In genomic region chr10:100518761-100519241, GRCh38 we compare ENCODE assay signal across 8 cellular contexts. TPM values are rescaled to one million over a fixed set of nuclear protein-coding genes. Genes with fewer than 3 reads are reported as not detected.
DNase-seq lines count a peak whose midpoint lies in the region; ATAC-seq and TF ChIP-seq lines count a peak whose summit lies in the region.

No MANE protein-coding gene starts in this region.

- no peak overlapping the region for H2AK5ac ChIP-seq in trophoblast cell (ENCODE audit: low read length)

- H2AFZ ChIP-seq in SK-N-SH (ENCODE audit: low read depth) (no peak overlapping the region), trophoblast cell (ENCODE audit: insufficient read depth, low read length, poor library complexity) (no peak overlapping the region)

- H3K9me2 ChIP-seq in SK-N-SH: no peaks in the 10 kb centered on the region

- no peak overlapping the region for H3K14ac ChIP-seq in trophoblast cell (ENCODE audit: low read length)

- H3K4me3 ChIP-seq in SK-N-SH (ENCODE audit: low read depth in 2 of 2, low read length in 1 of 2): peak overlapping the region in 1 of 2 experiments; percentile 30; a peak in 2 of 4 replicates
- peak overlapping the region; percentile 49 to 70 (median 58) for H3K4me3 ChIP-seq in heart right ventricle
- H3K4me3 ChIP-seq in trophoblast cell (ENCODE audit: low read depth, low read length): no peak overlapping the region

- H4K91ac ChIP-seq in trophoblast cell (ENCODE audit: low read depth, low read length): no peak overlapping the region

- in situ Hi-C loops in KBM-7 (cut with MboI; ENCODE audit: low pct_unique_long_range_greater_than_20kb, low sequenced_read_pairs): loop anchor here (25.0 kb wide), 1 partner anchor 182 kb away; the partner anchor contains the start of genes PKD2L1 and SCD

- H3K4ac ChIP-seq in trophoblast cell (ENCODE audit: low read depth, low read length): no peak overlapping the region

- H3K4me2 ChIP-seq in SK-N-SH: peak overlapping the region; percentile 2; the same call in 1 of the 2 replicates
- peak overlapping the region; percentile 73 for H3K4me2 ChIP-seq in trophoblast cell (ENCODE audit: low read length)

- H3K36me3 ChIP-seq in SK-N-SH (replicated peaks in 1 of 2; ENCODE audit: control insufficient read depth in 1 of 2, insufficient read depth in 2 of 2, low read length in 1 of 2) (peaks cover 0 to 5% of the 10 kb centered on the region in 2 experiments), heart right ventricle (peaks cover 0 to 42% (median 4%) of the 10 kb centered on the region in 9 donors), trophoblast cell (ENCODE audit: control insufficient read depth in 1 of 2, insufficient read depth in 2 of 2, low read length in 2 of 2) (peaks cover 4 to 5% of the 10 kb centered on the region in 2 experiments)

- H3K23ac ChIP-seq in trophoblast cell (ENCODE audit: low read length): no peak overlapping the region

- H3K27ac ChIP-seq in SK-N-SH (ENCODE audit: low read depth in 2 of 2, low read length in 1 of 2) (no peak overlapping the region), heart right ventricle (peak overlapping the region in 9 of 10 donors; percentile 26 to 70 (median 56)), trophoblast cell (ENCODE audit: low read depth, low read length) (no peak overlapping the region)

- H4K8ac ChIP-seq in trophoblast cell (ENCODE audit: low read depth, low read length): no peak overlapping the region

- peak; percentile 73 for DNase-seq in DMS114 treated with DMSO at 0.1 percent for 48 hours (lab: John Stamatoyannopoulos, UW; ENCODE audit: unreplicated experiment)
- DNase-seq in KBM-7: peak; percentile 76
- peak; percentile 71 for DNase-seq in SK-N-SH
- peak; percentile 14 for DNase-seq in amniotic stem cell (lab: John Stamatoyannopoulos, UW)
- DNase-seq in heart right ventricle: peak in 1 of 2 donors; percentile 65
- DNase-seq in trophoblast cell: peak; percentile 73 to 94

- peak; percentile 75 for TF ChIP-seq RAD21 in SK-N-SH (IDR thresholded peaks at IDR 0.05; ENCODE audit: low read length)

- no peaks in the 10 kb centered on the region for H3K79me2 ChIP-seq in SK-N-SH (ENCODE audit: insufficient read depth)
- H3K79me2 ChIP-seq in trophoblast cell (ENCODE audit: control insufficient read depth, insufficient read depth, low read length, poor library complexity): no peaks in the 10 kb centered on the region

- TF ChIP-seq CTCF in SK-N-SH (IDR thresholded peaks at IDR 0.05): peak; percentile 85
- TF ChIP-seq CTCF in heart right ventricle (IDR thresholded peaks at IDR 0.05): peak; percentile 28 to 81 (median 72)

- TF ChIP-seq EP300 in SK-N-SH (IDR thresholded peaks at IDR 0.05; ENCODE audit: borderline replicate concordance in 1 of 2, low read depth in 1 of 2, low read length in 1 of 2): no peak

- no peak overlapping the region for H2BK12ac ChIP-seq in trophoblast cell (ENCODE audit: low read length)

- intact Hi-C loops in heart right ventricle (cut with DNase I): loop anchor here in 8 of 10 donors (2.0 to 10.0 kb wide), 8 partner anchors 82 to 184 kb away; partner anchors contain the start of genes PKD2L1 (in 2 of the 8) and SCD (in 1 of the 8)

- no peak overlapping the region for H4K12ac ChIP-seq in trophoblast cell (ENCODE audit: low read depth, low read length)

- peak; percentile 58 to 86 (median 76) for ATAC-seq in heart right ventricle
- ATAC-seq in GM18858 (IDR thresholded peaks at IDR 0.05; ENCODE audit: unreplicated experiment): no peak
- ATAC-seq in HG03045 (IDR thresholded peaks at IDR 0.05; ENCODE audit: unreplicated experiment): no peak

- CTCF ChIA-PET in SK-N-SH (lab: Yijun Ruan, JAX): interaction anchor here (0.6 to 8.4 kb wide), 63 partner anchors 10 to 673 kb away, joined by 3 to 126 read pairs (median 5); partner anchors contain the start of genes HIF1AN, NDUFB8, PKD2L1 and SCD

- H3K9me3 ChIP-seq in SK-N-SH (no peaks in the 10 kb centered on the region), heart right ventricle (no peaks in the 10 kb centered on the region), trophoblast cell (ENCODE audit: insufficient read depth, low read depth, low read length) (no peaks in the 10 kb centered on the region)

- H3K79me1 ChIP-seq in trophoblast cell (ENCODE audit: low read length): no peaks in the 10 kb centered on the region

- no peak overlapping the region for H3K9ac ChIP-seq in SK-N-SH
- no peak overlapping the region for H3K9ac ChIP-seq in trophoblast cell (ENCODE audit: low read length)

- H4K20me1 ChIP-seq in SK-N-SH (ENCODE audit: insufficient read depth): no peaks in the 10 kb centered on the region

- peaks cover 17% of the 10 kb centered on the region for H3F3A ChIP-seq in SK-N-SH (replicated peaks; ENCODE audit: insufficient read depth)

- no peak overlapping the region for H2BK120ac ChIP-seq in trophoblast cell (ENCODE audit: insufficient read depth, low read length, poor library complexity)

- WGBS in SK-N-SH (ENCODE audit: low lambda C conversion rate): 22% methylated on average over 7 of the region's 7 CpGs
- 6 to 8% methylated on average over 7 of the region's 7 CpGs for WGBS in heart right ventricle, 2 donors
- no CpG with 5 or more reads among the region's 7 CpGs for WGBS in trophoblast cell (ENCODE audit: extremely low coverage, insufficient coverage, insufficient read length)

- no peak overlapping the region for H2BK5ac ChIP-seq in trophoblast cell (ENCODE audit: low read depth, low read length, poor library complexity)

- POLR2A ChIA-PET in SK-N-SH (lab: Yijun Ruan, JAX): interaction anchor here (1.1 to 1.3 kb wide), 3 partner anchors 37 to 172 kb away, joined by 3 to 7 read pairs (median 3); partner anchors contain the start of gene SCD

- no peaks in the 10 kb centered on the region for H3K27me3 ChIP-seq in SK-N-SH (ENCODE audit: insufficient read depth)
- H3K27me3 ChIP-seq in heart right ventricle: peaks cover 0 to 13% (median 0%) of the 10 kb centered on the region in 7 donors
- peaks cover 5% of the 10 kb centered on the region for H3K27me3 ChIP-seq in trophoblast cell (ENCODE audit: insufficient read depth, low read length)

- H3K18ac ChIP-seq in trophoblast cell (ENCODE audit: low read length): no peak overlapping the region

- H3K4me1 ChIP-seq in SK-N-SH (ENCODE audit: control insufficient read depth in 1 of 2, insufficient read depth in 2 of 2, low read depth in 1 of 2, low read length in 1 of 2) (peaks cover 5 to 8% of the 10 kb centered on the region in 2 experiments; a peak in 3 of 4 replicates), heart right ventricle (peaks cover 0 to 19% (median 14%) of the 10 kb centered on the region in 9 donors), trophoblast cell (ENCODE audit: control insufficient read depth in 1 of 2, insufficient read depth in 2 of 2, low read length in 2 of 2) (peaks cover 5 to 11% of the 10 kb centered on the region in 2 experiments)

TF ChIP-seq in SK-N-SH, 30 proteins besides CTCF, POLR2A, EP300 and RAD21:
- TF ChIP-seq RFX5 (IDR thresholded peaks at IDR 0.05; ENCODE audit: low read length) (peak; percentile 7; the same call in 1 of the 2 replicates), RCOR1 (IDR thresholded peaks at IDR 0.05; ENCODE audit: low read length) (peak; percentile 26; the same call in 1 of the 2 replicates), FOXM1 (IDR thresholded peaks at IDR 0.05; ENCODE audit: low read depth) (no peak), SMC3 (IDR thresholded peaks at IDR 0.05; ENCODE audit: low read depth, low read length) (peak; percentile 57)

RNA-seq across cellular contexts. Expression of gene SEC31B, which starts 0.9 kb away (rescaled TPM):
- polyA plus RNA-seq in SK-N-SH (2012; rRNA removed) (8.8 and 15.5 TPM in 2 replicates), heart right ventricle (10 to 100 TPM in 1 of 2 donors, 1 to 10 TPM in 1; 2.7 to 28.2 TPM)
- polyA plus RNA-seq in SK-N-SH (2012; cell fraction: cytosol; rRNA removed): 1.3 and 1.4 TPM in 2 replicates
- 99.1 and 129 TPM in 2 replicates for polyA plus RNA-seq in SK-N-SH (2012; cell fraction: nucleus; rRNA removed)
- total RNA-seq in heart right ventricle: 10 to 100 TPM in 1 of 10 donors, 1 to 10 TPM in 9; 6.7 to 10.6 (median 8.3) TPM
- 2.4 and 2.8 TPM in 2 replicates for polyA plus RNA-seq in trophoblast cell (2013)

RNA-seq across cellular contexts. Expression of gene NDUFB8, which starts 10.9 kb away (rescaled TPM):
- polyA plus RNA-seq in SK-N-SH (2012; rRNA removed): 340 and 368 TPM in 2 replicates
- polyA plus RNA-seq in SK-N-SH (2012; cell fraction: cytosol; rRNA removed): 246 and 295 TPM in 2 replicates
- 159 and 228 TPM in 2 replicates for polyA plus RNA-seq in SK-N-SH (2012; cell fraction: nucleus; rRNA removed)
- total RNA-seq in heart right ventricle: 100 to 1,000 TPM; 321 to 498 (median 422) TPM
- polyA plus RNA-seq in heart right ventricle: 100 to 1,000 TPM; 750 to 915 TPM
- 229 and 233 TPM in 2 replicates for polyA plus RNA-seq in trophoblast cell (2013)

RNA-seq across cellular contexts. Expression of gene HIF1AN, which starts 16.9 kb away (rescaled TPM):
- polyA plus RNA-seq in SK-N-SH (2012; rRNA removed): 8.1 and 11.0 TPM in 2 replicates
- polyA plus RNA-seq in SK-N-SH (2012; cell fraction: cytosol; rRNA removed): 8.0 and 10.1 TPM in 2 replicates
- 13.2 and 20.0 TPM in 2 replicates for polyA plus RNA-seq in SK-N-SH (2012; cell fraction: nucleus; rRNA removed)
- total RNA-seq in heart right ventricle: 10 to 100 TPM; 40.9 to 66.8 (median 50.4) TPM
- polyA plus RNA-seq in heart right ventricle: 1 to 10 TPM; 7.1 to 7.2 TPM
- 18.4 and 19.2 TPM in 2 replicates for polyA plus RNA-seq in trophoblast cell (2013)

RNA-seq across cellular contexts. Expression of gene WNT8B, which starts 56.0 kb away (rescaled TPM):
- polyA plus RNA-seq in SK-N-SH (2012; rRNA removed): 0.18 and 0.28 TPM in 2 replicates
- polyA plus RNA-seq in SK-N-SH (2012; cell fraction: cytosol; rRNA removed): 0.14 and 0.18 TPM in 2 replicates
- polyA plus RNA-seq in SK-N-SH (2012; cell fraction: nucleus; rRNA removed): 0.35 and 0.38 TPM in 2 replicates
- not detected for total RNA-seq in heart right ventricle
- polyA plus RNA-seq in heart right ventricle: not detected
- 0.01 TPM in 2 replicates for polyA plus RNA-seq in trophoblast cell (2013)

Comparison
In these comparisons a context has a peak if more than half of its experiments do, and no peak if none do; other contexts are left out.
1. H3K27ac ChIP-seq: peak in heart right ventricle (9 of 10); none in SK-N-SH (0 of 2) and trophoblast cell (single experiment).
2. ATAC-seq: peak in heart right ventricle (8 of 8); none in GM18858 (single experiment) and HG03045 (single experiment).